Comparison of ENCODE assay signal across 1 cellular context in the genomic region with DNA sequence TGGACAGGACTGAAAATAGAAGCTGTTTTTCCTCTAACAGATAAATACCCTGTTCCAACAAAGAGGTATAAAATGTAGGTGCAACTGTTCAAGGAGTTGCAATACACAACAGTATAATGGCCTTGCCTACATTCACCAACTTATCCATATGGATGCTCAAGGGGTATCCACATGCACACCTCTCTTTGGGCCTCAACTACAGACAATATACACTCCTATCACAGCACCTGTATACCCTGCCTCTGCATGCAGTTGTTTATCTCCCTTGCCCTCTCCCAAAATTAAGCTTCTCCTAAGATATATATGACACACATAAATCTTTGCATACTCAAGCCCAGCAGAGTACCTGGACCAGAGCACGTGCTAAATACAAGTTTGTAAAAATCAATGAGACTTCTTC.
TF ChIP-seq lines count a peak whose summit lies in the region.

No MANE protein-coding gene starts in this region.

TF ChIP-seq in A549, 52 proteins besides CTCF, POLR2A, EP300 and RAD21 (continued from another document):
- TF ChIP-seq, protein P1, sequence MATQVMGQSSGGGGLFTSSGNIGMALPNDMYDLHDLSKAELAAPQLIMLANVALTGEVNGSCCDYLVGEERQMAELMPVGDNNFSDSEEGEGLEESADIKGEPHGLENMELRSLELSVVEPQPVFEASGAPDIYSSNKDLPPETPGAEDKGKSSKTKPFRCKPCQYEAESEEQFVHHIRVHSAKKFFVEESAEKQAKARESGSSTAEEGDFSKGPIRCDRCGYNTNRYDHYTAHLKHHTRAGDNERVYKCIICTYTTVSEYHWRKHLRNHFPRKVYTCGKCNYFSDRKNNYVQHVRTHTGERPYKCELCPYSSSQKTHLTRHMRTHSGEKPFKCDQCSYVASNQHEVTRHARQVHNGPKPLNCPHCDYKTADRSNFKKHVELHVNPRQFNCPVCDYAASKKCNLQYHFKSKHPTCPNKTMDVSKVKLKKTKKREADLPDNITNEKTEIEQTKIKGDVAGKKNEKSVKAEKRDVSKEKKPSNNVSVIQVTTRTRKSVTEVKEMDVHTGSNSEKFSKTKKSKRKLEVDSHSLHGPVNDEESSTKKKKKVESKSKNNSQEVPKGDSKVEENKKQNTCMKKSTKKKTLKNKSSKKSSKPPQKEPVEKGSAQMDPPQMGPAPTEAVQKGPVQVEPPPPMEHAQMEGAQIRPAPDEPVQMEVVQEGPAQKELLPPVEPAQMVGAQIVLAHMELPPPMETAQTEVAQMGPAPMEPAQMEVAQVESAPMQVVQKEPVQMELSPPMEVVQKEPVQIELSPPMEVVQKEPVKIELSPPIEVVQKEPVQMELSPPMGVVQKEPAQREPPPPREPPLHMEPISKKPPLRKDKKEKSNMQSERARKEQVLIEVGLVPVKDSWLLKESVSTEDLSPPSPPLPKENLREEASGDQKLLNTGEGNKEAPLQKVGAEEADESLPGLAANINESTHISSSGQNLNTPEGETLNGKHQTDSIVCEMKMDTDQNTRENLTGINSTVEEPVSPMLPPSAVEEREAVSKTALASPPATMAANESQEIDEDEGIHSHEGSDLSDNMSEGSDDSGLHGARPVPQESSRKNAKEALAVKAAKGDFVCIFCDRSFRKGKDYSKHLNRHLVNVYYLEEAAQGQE (IDR thresholded peaks at IDR 0.05), result no peak
- no peak for TF ChIP-seq TP53 (CRISPR knock-in tag; IDR thresholded peaks at IDR 0.05)
- TF ChIP-seq SMC3 (IDR thresholded peaks at IDR 0.05), result no peak
- TF ChIP-seq, protein P2, sequence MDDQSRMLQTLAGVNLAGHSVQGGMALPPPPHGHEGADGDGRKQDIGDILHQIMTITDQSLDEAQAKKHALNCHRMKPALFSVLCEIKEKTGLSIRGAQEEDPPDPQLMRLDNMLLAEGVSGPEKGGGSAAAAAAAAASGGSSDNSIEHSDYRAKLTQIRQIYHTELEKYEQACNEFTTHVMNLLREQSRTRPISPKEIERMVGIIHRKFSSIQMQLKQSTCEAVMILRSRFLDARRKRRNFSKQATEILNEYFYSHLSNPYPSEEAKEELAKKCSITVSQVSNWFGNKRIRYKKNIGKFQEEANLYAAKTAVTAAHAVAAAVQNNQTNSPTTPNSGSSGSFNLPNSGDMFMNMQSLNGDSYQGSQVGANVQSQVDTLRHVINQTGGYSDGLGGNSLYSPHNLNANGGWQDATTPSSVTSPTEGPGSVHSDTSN (IDR thresholded peaks at IDR 0.05), result no peak
- TF ChIP-seq SREBF2 (IDR thresholded peaks at IDR 0.05), result no peak
- TF ChIP-seq POLR2AphosphoS2 (conservative IDR thresholded peaks at IDR 0.05; ENCODE audit: low read length), result no peak
